In the genomic region with DNA sequence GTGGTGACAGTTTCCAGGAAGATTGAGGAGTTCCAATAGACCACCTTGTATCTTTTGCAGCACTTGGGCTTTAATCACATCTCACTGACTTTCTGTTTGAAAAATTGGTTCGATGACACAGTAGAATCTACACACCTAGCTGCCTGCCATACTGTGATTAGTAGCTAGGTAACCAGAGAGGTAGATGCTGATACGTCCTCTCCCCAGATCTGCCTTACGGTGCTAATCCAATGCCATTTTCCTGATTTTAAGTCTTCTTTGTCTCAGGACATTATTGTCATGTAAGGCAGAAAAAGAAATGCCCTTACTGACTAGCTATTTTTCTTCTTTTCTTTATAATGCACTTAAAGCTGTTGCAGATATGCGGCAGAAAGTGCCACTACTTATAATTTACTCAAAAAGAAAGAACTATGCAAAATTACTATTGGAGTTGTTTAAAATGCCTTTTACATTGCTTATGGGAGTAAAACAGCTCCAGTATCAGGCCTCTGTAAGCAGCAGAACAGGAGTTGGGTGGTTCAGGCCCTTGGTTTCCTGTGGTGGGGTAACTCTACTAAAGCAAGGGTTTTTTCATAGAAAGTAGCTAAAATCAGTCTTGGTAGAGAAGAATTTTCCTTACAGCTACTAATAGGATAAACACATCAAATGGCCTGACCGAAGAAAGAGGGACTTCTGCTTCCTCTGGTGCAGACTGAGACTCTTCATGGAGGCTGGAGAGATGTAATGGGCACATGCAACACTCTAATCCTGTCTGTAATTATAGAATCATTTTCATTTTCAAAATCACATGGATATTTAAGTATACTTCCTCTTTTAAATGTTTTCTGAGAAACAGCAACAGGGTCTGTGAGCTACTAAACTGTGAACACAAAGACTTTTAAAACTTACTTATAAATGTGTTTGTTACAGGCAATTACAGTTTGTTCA, we compare ENCODE assay signal across 8 cellular contexts.
DNase-seq lines count a peak whose midpoint lies in the region; ATAC-seq and TF ChIP-seq lines count a peak whose summit lies in the region.

No MANE protein-coding gene starts in this region.

- no peaks in the 10 kb centered on the region for H3K9me3 ChIP-seq in gastrocnemius medialis

- no peaks in the 10 kb centered on the region for H3K27me3 Mint-ChIP-seq in activated T-helper 2 cell treated with anti-CD3 and anti-CD28 coated beads, Interferon-gamma antibody, Interleukin-2, Interleukin-4, amounts not matched to agents 10 μg/mL and 5 μg/mL and 100 μg/mL, durations not matched to agents 14 hours and 24 hours and 36 hours (ENCODE audit: low read depth)

- H3K36me3 ChIP-seq in gastrocnemius medialis: no peaks in the 10 kb centered on the region

- in situ Hi-C loops in gastrocnemius medialis (cut with MboI; ENCODE audit: low sequenced_read_pairs in 4 of 4): no loop called here

- H3K27ac ChIP-seq in gastrocnemius medialis: no peak overlapping the region

- peak; percentile 60 for ATAC-seq in GM19455 (IDR thresholded peaks at IDR 0.05; ENCODE audit: unreplicated experiment)
- peak; percentile 67 for ATAC-seq in HG03432 (IDR thresholded peaks at IDR 0.05; ENCODE audit: unreplicated experiment)
- ATAC-seq in gastrocnemius medialis: no peak

- TF ChIP-seq CTCF in gastrocnemius medialis (IDR thresholded peaks at IDR 0.05 in 4 of 5, conservative IDR thresholded peaks at IDR 0.05 in 1 of 5): no peak

- intact Hi-C loops in activated T-helper 2 cell treated with anti-CD3 and anti-CD28 coated beads, Interferon-gamma antibody, Interleukin-2, Interleukin-4, amounts not matched to agents 10 μg/mL and 5 μg/mL and 100 μg/mL, durations not matched to agents 14 hours and 24 hours and 36 hours (cut with micrococcal nuclease): loop anchor here (10.0 kb wide), 1 partner anchor 325 kb away; no protein-coding TSS in a partner anchor
- intact Hi-C loops in gastrocnemius medialis (cut with DNase I; ENCODE audit: low total_unique reads): no loop called here

- H3K36me3 Mint-ChIP-seq in activated T-helper 2 cell treated with anti-CD3 and anti-CD28 coated beads, Interferon-gamma antibody, Interleukin-2, Interleukin-4, amounts not matched to agents 10 μg/mL and 5 μg/mL and 100 μg/mL, durations not matched to agents 14 hours and 24 hours and 36 hours (ENCODE audit: low read depth): peaks cover 12% of the 10 kb centered on the region

- DNase-seq in CD1c-positive myeloid dendritic cell (ENCODE audit: extremely low spot score) (peak; percentile 43), NCI-H1092 treated with DMSO at 0.1 percent for 48 hours (lab: John Stamatoyannopoulos, UW) (no peak), amniotic stem cell (lab: John Stamatoyannopoulos, UW) (no peak), gastrocnemius medialis (no peak), OCI-M2 (lab: John Stamatoyannopoulos, UW; ENCODE audit: unreplicated experiment) (no peak)
- no peak for DNase-seq in activated T-helper 2 cell treated with anti-CD3 and anti-CD28 coated beads, Interferon-gamma antibody, Interleukin-2, Interleukin-4, amounts not matched to agents 10 μg/mL and 5 μg/mL and 100 μg/mL, durations not matched to agents 14 hours and 24 hours and 36 hours (ENCODE audit: low spot score)

- peak overlapping the region; percentile 38 for H3K27ac Mint-ChIP-seq in activated T-helper 2 cell treated with anti-CD3 and anti-CD28 coated beads, Interferon-gamma antibody, Interleukin-2, Interleukin-4, amounts not matched to agents 10 μg/mL and 5 μg/mL and 100 μg/mL, durations not matched to agents 14 hours and 24 hours and 36 hours

- no peaks in the 10 kb centered on the region for H3K4me1 ChIP-seq in gastrocnemius medialis

- peaks cover 40% of the 10 kb centered on the region for H3K4me1 Mint-ChIP-seq in activated T-helper 2 cell treated with anti-CD3 and anti-CD28 coated beads, Interferon-gamma antibody, Interleukin-2, Interleukin-4, amounts not matched to agents 10 μg/mL and 5 μg/mL and 100 μg/mL, durations not matched to agents 14 hours and 24 hours and 36 hours (ENCODE audit: low read depth)

- H3K27me3 ChIP-seq in gastrocnemius medialis: no peaks in the 10 kb centered on the region

- no peak overlapping the region for H3K4me3 ChIP-seq in gastrocnemius medialis

- H3K4me3 Mint-ChIP-seq in activated T-helper 2 cell treated with anti-CD3 and anti-CD28 coated beads, Interferon-gamma antibody, Interleukin-2, Interleukin-4, amounts not matched to agents 10 μg/mL and 5 μg/mL and 100 μg/mL, durations not matched to agents 14 hours and 24 hours and 36 hours (ENCODE audit: low read depth): no peak overlapping the region

- no peaks in the 10 kb centered on the region for H3K9me3 Mint-ChIP-seq in activated T-helper 2 cell treated with anti-CD3 and anti-CD28 coated beads, Interferon-gamma antibody, Interleukin-2, Interleukin-4, amounts not matched to agents 10 μg/mL and 5 μg/mL and 100 μg/mL, durations not matched to agents 14 hours and 24 hours and 36 hours

- no peak for TF ChIP-seq POLR2A in gastrocnemius medialis (IDR thresholded peaks at IDR 0.05)

Comparison
In these comparisons a context has a peak if more than half of its experiments do, and no peak if none do; other contexts are left out.
1. ATAC-seq: peak in GM19455 (single experiment) and HG03432 (single experiment); none in gastrocnemius medialis (0 of 2).